ENCODE assay signal across 10 cellular contexts in genomic region chr19:13848811-13849241, GRCh38. TPM values are rescaled to one million over a fixed set of nuclear protein-coding genes. Genes with fewer than 3 reads are reported as not detected.
DNase-seq lines count a peak whose midpoint lies in the region; ATAC-seq and TF ChIP-seq lines count a peak whose summit lies in the region.
"Had no signal": no experiment of that assay in that cellular context is flagged by ENCODE, and none has a peak within 500 bp of the region (broad histone marks: within the 10 kb centered on the region; RNA-seq: fewer than 3 reads in every experiment).

No MANE protein-coding gene starts in this region.

- no peaks in the 10 kb centered on the region for H3K36me3 ChIP-seq in BLaER1 treated with 17β-estradiol and CSF1 and Interleukin-3, amounts not matched to agents 10 nM and 100 nM
- no peaks in the 10 kb centered on the region for H3K36me3 ChIP-seq in PC-3 (ENCODE audit: low read depth, low read length)
- no peaks in the 10 kb centered on the region for H3K36me3 ChIP-seq in neutrophil
- H3K36me3 ChIP-seq: HAP-1 had no signal

- no TSS peak for BruUV-seq in PC-3 (replicated peaks; lab: Mats Ljungman, UMichigan)

- peaks cover 45 to 72% (median 64%) of the 10 kb centered on the region in 10 experiments for H3K4me1 ChIP-seq in BLaER1 treated with 17β-estradiol and CSF1 and Interleukin-3, amounts not matched to agents 10 nM and 100 nM
- H3K4me1 ChIP-seq in PC-3 (ENCODE audit: insufficient read depth, low read length) (peaks cover 78% of the 10 kb centered on the region), neutrophil (ENCODE audit: control insufficient read depth in 1 of 2, insufficient read depth in 1 of 2, low read depth in 1 of 2, low read length in 1 of 2) (peaks cover 60 to 70% of the 10 kb centered on the region in 2 experiments)

- H3K79me2 ChIP-seq in PC-3 (ENCODE audit: low read length) = peaks cover 28% of the 10 kb centered on the region

- peak; percentile 25 for DNase-seq in PC-3
- DNase-seq in ecto neural progenitor cell (ENCODE audit: low spot score) = peak; percentile 35
- no peak for DNase-seq in NCI-H1105 (lab: John Stamatoyannopoulos, UW)
- DNase-seq in NCI-H187 treated with DMSO at 0.1 percent for 48 hours (lab: John Stamatoyannopoulos, UW) = no peak
- DNase-seq: posterior cingulate gyrus had no signal

- peaks cover 10% of the 10 kb centered on the region for H3F3A ChIP-seq in PC-3 (ENCODE audit: low read length, unreplicated experiment)

- POLR2A ChIA-PET in PC-3 (lab: Charles Lee; ENCODE audit: unreplicated experiment) = interaction anchor here (0.6 to 1.0 kb wide), 2 partner anchors 9 to 13 kb away, joined by 4 to 29 read pairs; no protein-coding TSS in a partner anchor

- CTCF ChIA-PET in PC-3 (lab: Charles Lee) = no interaction called here

- 0 out of 22 replicates have a peak overlapping the region, but pooled peaks of 1 of the 11 experiments have one; percentile 14 for H3K9ac ChIP-seq in BLaER1 treated with 17β-estradiol and CSF1 and Interleukin-3, amounts not matched to agents 10 nM and 100 nM
- peak overlapping the region; percentile 97 for H3K9ac ChIP-seq in PC-3 (ENCODE audit: low read length)

- H3K4me3 ChIP-seq in BLaER1 treated with 17β-estradiol and CSF1 and Interleukin-3, amounts not matched to agents 10 nM and 100 nM = no peak overlapping the region
- no peak overlapping the region for H3K4me3 ChIP-seq in PC-3 (ENCODE audit: low read length)
- no peak overlapping the region for H3K4me3 ChIP-seq in neutrophil (ENCODE audit: low read depth in 1 of 2, low read length in 1 of 2)
- H3K4me3 ChIP-seq: HAP-1 had no signal

- peak overlapping the region in 6 of 11 experiments; percentile 2 to 42 (median 22); a peak in 8 of 22 replicates for H3K27ac ChIP-seq in BLaER1 treated with 17β-estradiol and CSF1 and Interleukin-3, amounts not matched to agents 10 nM and 100 nM
- peak overlapping the region; percentile 99 for H3K27ac ChIP-seq in PC-3 (ENCODE audit: low read length)
- H3K27ac ChIP-seq in neutrophil = peak overlapping the region; percentile 100

- H2AFZ ChIP-seq in PC-3 (ENCODE audit: low read length) = no peak overlapping the region

- no peaks in the 10 kb centered on the region for H4K20me1 ChIP-seq in BLaER1 treated with 17β-estradiol and CSF1 and Interleukin-3, amounts not matched to agents 10 nM and 100 nM
- H4K20me1 ChIP-seq in PC-3 (ENCODE audit: low read length) = no peaks in the 10 kb centered on the region

- H3K27me3 ChIP-seq in BLaER1 treated with 17β-estradiol and CSF1 and Interleukin-3, amounts not matched to agents 10 nM and 100 nM = peaks cover 0 to 21% (median 11%) of the 10 kb centered on the region in 11 experiments; a peak in 10 of 22 replicates
- H3K27me3 ChIP-seq in PC-3 (ENCODE audit: low read length) (no peaks in the 10 kb centered on the region), neutrophil (peaks cover 32% of the 10 kb centered on the region)

- TF ChIP-seq CTCF in PC-3 (conservative IDR thresholded peaks at IDR 0.05; ENCODE audit: low read depth, low read length) = no peak
- TF ChIP-seq CTCF in neutrophil (IDR thresholded peaks at IDR 0.05) = no peak

- ATAC-seq in PC-3 (no peak), GM21360 (IDR thresholded peaks at IDR 0.05; ENCODE audit: unreplicated experiment) (no peak), HG03460 (IDR thresholded peaks at IDR 0.05; ENCODE audit: unreplicated experiment) (no peak)

- intact Hi-C loops in PC-3 (cut with micrococcal nuclease) = no loop called here

- no peaks in the 10 kb centered on the region for H3K9me2 ChIP-seq in PC-3 (replicated peaks; ENCODE audit: low read length)

- peak overlapping the region in 7 of 11 experiments; percentile 2 to 86 (median 20); a peak in 5 of 22 replicates for H3K4me2 ChIP-seq in BLaER1 treated with 17β-estradiol and CSF1 and Interleukin-3, amounts not matched to agents 10 nM and 100 nM
- H3K4me2 ChIP-seq in PC-3 (ENCODE audit: low read length) = no peak overlapping the region

- H3K9me3 ChIP-seq in BLaER1 treated with 17β-estradiol and CSF1 and Interleukin-3, amounts not matched to agents 10 nM and 100 nM (replicated peaks in 1 of 11) = no peaks in the 10 kb centered on the region
- H3K9me3 ChIP-seq in PC-3 (ENCODE audit: low read length) (no peaks in the 10 kb centered on the region), neutrophil (no peaks in the 10 kb centered on the region)
- H3K9me3 ChIP-seq: HAP-1 had no signal

RNA-seq across cellular contexts. Expression of gene NANOS3, which starts 28.1 kb away (rescaled TPM):
- total RNA-seq in PC-3 (2014; rRNA removed) = 1.7 TPM in 1 of 2 replicates, not detected in the other

RNA-seq across cellular contexts. Expression of gene ZSWIM4, which starts 53.6 kb away (rescaled TPM):
- 8.0 and 11.4 TPM in 2 replicates for total RNA-seq in PC-3 (2014; rRNA removed)

RNA-seq across cellular contexts. Expression of gene BRME1, which starts 57.1 kb away (rescaled TPM):
- total RNA-seq in PC-3 (2014; rRNA removed) = 5.4 and 6.0 TPM in 2 replicates

RNA-seq across cellular contexts. Expression of gene CC2D1A, which starts 57.2 kb away (rescaled TPM):
- total RNA-seq in PC-3 (2014; rRNA removed) = 67.7 and 102 TPM in 2 replicates

Comparison
In these comparisons a context has a peak if more than half of its experiments do, and no peak if none do; other contexts are left out.
1. H3K27ac ChIP-seq: peak in every context shown above with its lines; median percentile 100 in neutrophil; 99 in PC-3; 22 in BLaER1 treated with 17β-estradiol and CSF1 and Interleukin-3, amounts not matched to agents 10 nM and 100 nM.
2. DNase-seq: peak in PC-3 (single experiment) and ecto neural progenitor cell (single experiment); none in NCI-H1105 (single experiment) and NCI-H187 treated with DMSO at 0.1 percent for 48 hours (single experiment).